ENCODE assay signal across 25 cellular contexts in the genomic region with DNA sequence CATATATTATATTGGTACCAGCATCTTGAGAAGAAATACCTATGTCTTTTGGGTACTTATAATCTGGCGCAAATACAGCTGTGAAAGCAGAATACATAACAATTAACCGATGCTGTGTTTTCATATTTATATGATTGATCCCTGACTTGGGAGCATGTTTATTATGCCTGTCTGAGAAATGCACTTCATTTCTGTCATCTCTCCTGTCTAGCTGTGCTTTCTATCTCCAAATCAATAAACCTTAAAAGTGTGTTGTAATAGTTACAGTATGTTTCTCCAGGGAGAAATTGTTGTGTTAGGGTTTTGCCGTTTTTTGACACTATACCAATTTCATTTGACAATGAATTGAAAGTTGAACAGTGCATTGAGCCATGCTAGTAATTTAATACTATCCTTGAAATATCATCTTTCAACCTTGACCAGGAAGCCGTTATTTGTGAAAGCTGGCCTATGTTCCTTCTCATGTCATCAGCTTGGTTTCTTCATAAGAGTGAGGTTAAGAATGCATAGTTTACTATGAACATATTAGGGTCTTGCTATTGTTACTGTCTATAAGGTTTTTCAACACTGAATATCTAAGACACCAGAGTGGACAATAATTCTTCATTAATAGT.
DNase-seq lines count a peak whose midpoint lies in the region; ATAC-seq and TF ChIP-seq lines count a peak whose summit lies in the region.
"Had no signal": no experiment of that assay in that cellular context is flagged by ENCODE, and none has a peak within 500 bp of the region (broad histone marks: within the 10 kb centered on the region; RNA-seq: fewer than 3 reads in every experiment).

No MANE protein-coding gene starts in this region.

- H3K4me2 ChIP-seq in SK-N-SH (no peak overlapping the region), neural cell (ENCODE audit: low read length) (no peak overlapping the region)
- H3K4me2 ChIP-seq: A549, GM23338, KMS-11 had no signal

- TF ChIP-seq EP300 in SK-N-SH (IDR thresholded peaks at IDR 0.05; ENCODE audit: borderline replicate concordance in 1 of 2, low read depth in 1 of 2, low read length in 1 of 2) (no peak), neural cell (conservative IDR thresholded peaks at IDR 0.05; ENCODE audit: poor library complexity, severe bottlenecking) (peak; percentile 93)

- ATAC-seq in SK-N-SH treated with all-trans-retinoic acid at 6 μM for 48 hours (no peak), GM18909 (IDR thresholded peaks at IDR 0.05; ENCODE audit: poor library complexity, unreplicated experiment) (no peak)
- ATAC-seq: A549, GM23338 had no signal

- TF ChIP-seq CTCF in SK-N-SH (IDR thresholded peaks at IDR 0.05) (no peak), neural cell (IDR thresholded peaks at IDR 0.05; ENCODE audit: poor library complexity, severe bottlenecking) (no peak)

- no peak for TF ChIP-seq RAD21 in SK-N-SH (IDR thresholded peaks at IDR 0.05; ENCODE audit: low read length)
- TF ChIP-seq RAD21 in neural cell (conservative IDR thresholded peaks at IDR 0.05) = no peak

- H3K4me3 ChIP-seq in SK-N-SH (ENCODE audit: low read depth in 2 of 2, low read length in 1 of 2) (no peak overlapping the region), neural cell (ENCODE audit: low read length) (no peak overlapping the region)
- H3K4me3 ChIP-seq: A549, GM23338, SK-N-MC had no signal

- 92% methylated on average over 4 of the region's 4 CpGs for WGBS in SK-N-SH (ENCODE audit: low lambda C conversion rate)

- H3F3A ChIP-seq in SK-N-SH (replicated peaks; ENCODE audit: insufficient read depth) (no peaks in the 10 kb centered on the region), neural cell (ENCODE audit: insufficient read depth, low read length, poor library complexity, severe bottlenecking) (no peaks in the 10 kb centered on the region)

- H3K9me3 ChIP-seq in SK-N-SH (no peaks in the 10 kb centered on the region), neural cell (ENCODE audit: low read length) (no peaks in the 10 kb centered on the region)
- H3K9me3 ChIP-seq: A549, Caco-2 had no signal

- H3K4me1 ChIP-seq in SK-N-SH (ENCODE audit: control insufficient read depth in 1 of 2, insufficient read depth in 2 of 2, low read depth in 1 of 2, low read length in 1 of 2) = no peaks in the 10 kb centered on the region
- H3K4me1 ChIP-seq: A549, Caco-2 had no signal

- H3K27ac ChIP-seq in SK-N-SH (ENCODE audit: low read depth in 2 of 2, low read length in 1 of 2) = no peak overlapping the region
- no peak overlapping the region for H3K27ac ChIP-seq in neural cell (ENCODE audit: low read length)
- H3K27ac ChIP-seq: A549, KMS-11, RWPE1, SK-N-MC had no signal

- DNase-seq in SK-N-SH (no peak), brain pericyte (ENCODE audit: low read depth, low spot score) (peak; percentile 8), T-helper 1 cell (no peak), NCI-H2081 treated with DMSO at 0.1 percent for 48 hours (lab: John Stamatoyannopoulos, UW) (no peak)
- DNase-seq: Caco-2; CD4-positive, CD25-positive, alpha-beta regulatory T cell; DMS 273 treated with DMSO at 0.1 percent for 48 hours; HCEC 1CT; IMR-90; NCI-H1105; NCI-H146; NCI-H2029 treated with DMSO at 0.1 percent for 48 hours; NCI-H2227 treated with DMSO at 0.1 percent for 48 hours; NCI-H524; NCI-H774; NK-92 treated with Interleukin-12 subunit alpha and Interleukin-12 subunit beta, amount 100 ng/mL, for 24 hours; SHP77 treated with DMSO at 0.1 percent for 48 hours had no signal

- H2AFZ ChIP-seq in SK-N-SH (ENCODE audit: low read depth) = no peak overlapping the region
- no peak overlapping the region for H2AFZ ChIP-seq in neural cell (ENCODE audit: low read depth, low read length)
- H2AFZ ChIP-seq: GM23338 had no signal

- H3K79me2 ChIP-seq in SK-N-SH (ENCODE audit: insufficient read depth) (no peaks in the 10 kb centered on the region), neural cell (replicated peaks; ENCODE audit: insufficient read depth, low read length) (no peaks in the 10 kb centered on the region)

- H3K9ac ChIP-seq in SK-N-SH (no peak overlapping the region), neural cell (ENCODE audit: low read length) (no peak overlapping the region)
- H3K9ac ChIP-seq: KMS-11 had no signal

- H4K20me1 ChIP-seq in SK-N-SH (ENCODE audit: insufficient read depth) (no peaks in the 10 kb centered on the region), neural cell (ENCODE audit: insufficient read depth) (no peaks in the 10 kb centered on the region)

- no peaks in the 10 kb centered on the region for H3K27me3 ChIP-seq in SK-N-SH (ENCODE audit: insufficient read depth)
- H3K27me3 ChIP-seq in neural cell (ENCODE audit: insufficient read depth, low read depth, low read length) = no peaks in the 10 kb centered on the region

- POLR2A ChIA-PET in SK-N-SH (lab: Yijun Ruan, JAX) = no interaction called here

- H3K9me2 ChIP-seq in SK-N-SH (no peaks in the 10 kb centered on the region; the same call in 1 of the 2 replicates), neural cell (ENCODE audit: insufficient read depth, low read length) (no peaks in the 10 kb centered on the region)

- H3K36me3 ChIP-seq in SK-N-SH (replicated peaks in 1 of 2; ENCODE audit: control insufficient read depth in 1 of 2, insufficient read depth in 2 of 2, low read length in 1 of 2) (no peaks in the 10 kb centered on the region), neural cell (ENCODE audit: insufficient read depth, low read length) (no peaks in the 10 kb centered on the region)

- CTCF ChIA-PET in SK-N-SH (lab: Yijun Ruan, JAX) = no interaction called here

TF ChIP-seq in SK-N-SH treated with all-trans-retinoic acid at 6 μM for 48 hours, 23 proteins besides CTCF, POLR2A, EP300 and RAD21:
- TF ChIP-seq TOX (CRISPR knock-in tag; IDR thresholded peaks at IDR 0.05; ENCODE audit: borderline replicate concordance) = 0 out of 2 replicates have a peak, but pooled peaks have one; percentile 64
- TF ChIP-seq ARNTL (CRISPR knock-in tag; IDR thresholded peaks at IDR 0.05; ENCODE audit: borderline replicate concordance, low read depth) = no peak

TF ChIP-seq in SK-N-SH, 30 proteins besides CTCF, POLR2A, EP300 and RAD21:
- TF ChIP-seq TCF12 (IDR thresholded peaks at IDR 0.05) = no peak
- no peak for TF ChIP-seq MAX (IDR thresholded peaks at IDR 0.05; ENCODE audit: low read depth)

TF ChIP-seq in neural cell, 6 proteins besides CTCF, POLR2A, EP300 and RAD21:
- TF ChIP-seq, protein P1, sequence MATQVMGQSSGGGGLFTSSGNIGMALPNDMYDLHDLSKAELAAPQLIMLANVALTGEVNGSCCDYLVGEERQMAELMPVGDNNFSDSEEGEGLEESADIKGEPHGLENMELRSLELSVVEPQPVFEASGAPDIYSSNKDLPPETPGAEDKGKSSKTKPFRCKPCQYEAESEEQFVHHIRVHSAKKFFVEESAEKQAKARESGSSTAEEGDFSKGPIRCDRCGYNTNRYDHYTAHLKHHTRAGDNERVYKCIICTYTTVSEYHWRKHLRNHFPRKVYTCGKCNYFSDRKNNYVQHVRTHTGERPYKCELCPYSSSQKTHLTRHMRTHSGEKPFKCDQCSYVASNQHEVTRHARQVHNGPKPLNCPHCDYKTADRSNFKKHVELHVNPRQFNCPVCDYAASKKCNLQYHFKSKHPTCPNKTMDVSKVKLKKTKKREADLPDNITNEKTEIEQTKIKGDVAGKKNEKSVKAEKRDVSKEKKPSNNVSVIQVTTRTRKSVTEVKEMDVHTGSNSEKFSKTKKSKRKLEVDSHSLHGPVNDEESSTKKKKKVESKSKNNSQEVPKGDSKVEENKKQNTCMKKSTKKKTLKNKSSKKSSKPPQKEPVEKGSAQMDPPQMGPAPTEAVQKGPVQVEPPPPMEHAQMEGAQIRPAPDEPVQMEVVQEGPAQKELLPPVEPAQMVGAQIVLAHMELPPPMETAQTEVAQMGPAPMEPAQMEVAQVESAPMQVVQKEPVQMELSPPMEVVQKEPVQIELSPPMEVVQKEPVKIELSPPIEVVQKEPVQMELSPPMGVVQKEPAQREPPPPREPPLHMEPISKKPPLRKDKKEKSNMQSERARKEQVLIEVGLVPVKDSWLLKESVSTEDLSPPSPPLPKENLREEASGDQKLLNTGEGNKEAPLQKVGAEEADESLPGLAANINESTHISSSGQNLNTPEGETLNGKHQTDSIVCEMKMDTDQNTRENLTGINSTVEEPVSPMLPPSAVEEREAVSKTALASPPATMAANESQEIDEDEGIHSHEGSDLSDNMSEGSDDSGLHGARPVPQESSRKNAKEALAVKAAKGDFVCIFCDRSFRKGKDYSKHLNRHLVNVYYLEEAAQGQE (IDR thresholded peaks at IDR 0.05; ENCODE audit: borderline replicate concordance) = peak; percentile 60
- TF ChIP-seq TAF1 (IDR thresholded peaks at IDR 0.05; ENCODE audit: low read depth) (no peak), MXI1 (conservative IDR thresholded peaks at IDR 0.05; ENCODE audit: poor library complexity, severe bottlenecking) (no peak), POLR2AphosphoS5 (IDR thresholded peaks at IDR 0.05) (peak; percentile 82)
